In the genomic region with DNA sequence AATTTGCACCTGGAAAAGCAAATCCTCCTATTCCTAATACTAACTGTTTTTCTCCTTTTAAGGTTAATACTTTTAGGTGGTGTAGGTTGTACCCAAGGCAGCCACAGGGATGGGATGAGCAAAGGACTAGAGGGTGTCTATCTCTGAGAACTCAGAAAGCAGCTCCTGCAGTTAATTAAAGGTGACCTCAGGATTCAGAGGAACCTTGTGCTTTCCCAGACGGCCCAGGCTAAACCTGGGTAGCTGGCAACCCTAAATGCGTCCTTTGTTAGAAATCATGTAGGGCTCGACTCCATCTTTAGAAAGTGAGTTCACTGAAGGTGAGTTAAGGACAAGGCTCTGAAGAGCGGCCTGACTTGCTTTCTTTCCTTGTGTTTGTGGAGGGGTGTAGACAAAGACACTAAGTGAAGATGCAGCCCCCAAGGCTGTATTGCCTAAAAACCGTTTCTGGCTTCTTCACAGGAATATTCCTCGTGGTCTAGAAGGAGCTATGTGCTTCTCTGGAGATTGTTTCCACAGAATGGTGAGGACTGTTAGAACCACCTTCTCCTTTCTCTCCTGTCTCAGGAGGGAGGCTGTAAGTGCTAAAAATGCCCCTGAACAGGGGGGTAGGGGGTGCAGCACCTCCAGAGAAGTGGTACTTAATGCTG, we compare ENCODE assay signal across 13 cellular contexts. TPM values are rescaled to one million over a fixed set of nuclear protein-coding genes. Genes with fewer than 3 reads are reported as not detected.
DNase-seq lines count a peak whose midpoint lies in the region; ATAC-seq and TF ChIP-seq lines count a peak whose summit lies in the region.
"Had no signal": no experiment of that assay in that cellular context is flagged by ENCODE, and none has a peak within 500 bp of the region (broad histone marks: within the 10 kb centered on the region; RNA-seq: fewer than 3 reads in every experiment).

No MANE protein-coding gene starts in this region.

- CTCF ChIA-PET in AG04450 (lab: Charles Lee), result interaction anchor here (0.7 to 0.9 kb wide), 2 partner anchors 95 to 281 kb away, joined by 3 to 4 read pairs; no protein-coding TSS in a partner anchor

- ATAC-seq in central memory CD8-positive, alpha-beta T cell (replicated peaks; ENCODE audit: extremely low read depth, poor library complexity, severe bottlenecking), result no peak
- ATAC-seq: activated CD8-positive, alpha-beta T cell treated with anti-CD3 and anti-CD28 coated beads, Interleukin-2, amount 10 ng/mL, durations not matched to agents 7 days and 5 days had no signal

- no peaks in the 10 kb centered on the region; the same call in 1 of the 2 replicates for H3K27me3 Mint-ChIP-seq in HFFc6 (ENCODE audit: insufficient read depth)
- H3K27me3 Mint-ChIP-seq in central memory CD8-positive, alpha-beta T cell, result no peaks in the 10 kb centered on the region
- H3K27me3 Mint-ChIP-seq: stimulated activated naive CD8-positive, alpha-beta T cell treated with anti-CD3 and anti-CD28 coated beads, Interleukin-15, Interleukin-2, amounts not matched to agents 100 ng/mL and 50 ng/mL, for 24 hours had no signal

- H3K27ac Mint-ChIP-seq in HFFc6, result peak overlapping the region; percentile 36; the same call in 1 of the 2 replicates
- peak overlapping the region; percentile 85 for H3K27ac Mint-ChIP-seq in central memory CD8-positive, alpha-beta T cell (ENCODE audit: low read depth)
- H3K27ac Mint-ChIP-seq: activated CD8-positive, alpha-beta T cell treated with anti-CD3 and anti-CD28 coated beads, Interleukin-2, amount 10 ng/mL, durations not matched to agents 7 days and 5 days; activated T-helper 2 cell treated with anti-CD3 and anti-CD28 coated beads, Interferon-gamma antibody, Interleukin-2, Interleukin-4, amounts not matched to agents 10 μg/mL and 5 μg/mL and 100 μg/mL, durations not matched to agents 14 hours and 24 hours and 36 hours; stimulated activated naive CD8-positive, alpha-beta T cell treated with anti-CD3 and anti-CD28 coated beads, Interleukin-15, Interleukin-2, amounts not matched to agents 100 ng/mL and 50 ng/mL, for 24 hours had no signal

- POLR2A ChIA-PET in AG04450 (lab: Yijun Ruan, JAX), result interaction anchor here (0.6 to 0.7 kb wide), 2 partner anchors 146 to 412 kb away, joined by 4 to 13 read pairs; no protein-coding TSS in a partner anchor

- no peak overlapping the region for H3K4me3 ChIP-seq in AG04450 (ENCODE audit: low read depth, low read length)
- H3K4me3 ChIP-seq in neutrophil (ENCODE audit: low read depth in 1 of 2, low read length in 1 of 2), result no peak overlapping the region
- no peak overlapping the region for H3K4me3 ChIP-seq in tibial nerve

- no peak for TF ChIP-seq CTCF in AG04450 (IDR thresholded peaks at IDR 0.05; ENCODE audit: low read depth, low read length)
- no peak for TF ChIP-seq CTCF in HFFc6 (IDR thresholded peaks at IDR 0.05)
- no peak for TF ChIP-seq CTCF in neutrophil (IDR thresholded peaks at IDR 0.05)
- no peak for TF ChIP-seq CTCF in tibial nerve (IDR thresholded peaks at IDR 0.05)

- no peak overlapping the region for H3K4me3 Mint-ChIP-seq in HFFc6
- H3K4me3 Mint-ChIP-seq in central memory CD8-positive, alpha-beta T cell, result no peak overlapping the region
- H3K4me3 Mint-ChIP-seq: activated CD8-positive, alpha-beta T cell treated with anti-CD3 and anti-CD28 coated beads, Interleukin-2, amount 10 ng/mL, durations not matched to agents 7 days and 5 days; stimulated activated naive CD8-positive, alpha-beta T cell treated with anti-CD3 and anti-CD28 coated beads, Interleukin-15, Interleukin-2, amounts not matched to agents 100 ng/mL and 50 ng/mL, for 24 hours had no signal

- H3K27ac ChIP-seq in AG04450 (ENCODE audit: low read depth, low read length), result peak overlapping the region; percentile 24
- peak overlapping the region; percentile 68 for H3K27ac ChIP-seq in neutrophil
- H3K27ac ChIP-seq in tibial nerve, result no peak overlapping the region

- peaks cover 59% of the 10 kb centered on the region for H3K4me1 Mint-ChIP-seq in HFFc6 (ENCODE audit: low read depth)
- H3K4me1 Mint-ChIP-seq in central memory CD8-positive, alpha-beta T cell, result peaks cover 34% of the 10 kb centered on the region

- H3K36me3 ChIP-seq in neutrophil (peaks cover 29% of the 10 kb centered on the region), tibial nerve (peaks cover 0 to 24% (median 0%) of the 10 kb centered on the region in 3 donors)

- no peak for TF ChIP-seq POLR2A in tibial nerve (IDR thresholded peaks at IDR 0.05)

- no peak for TF ChIP-seq EP300 in tibial nerve (IDR thresholded peaks at IDR 0.05)

- peaks cover 58% of the 10 kb centered on the region for H3K36me3 Mint-ChIP-seq in HFFc6 (ENCODE audit: low read depth)
- H3K36me3 Mint-ChIP-seq in central memory CD8-positive, alpha-beta T cell (ENCODE audit: insufficient read depth), result peaks cover 2% of the 10 kb centered on the region

- no peaks in the 10 kb centered on the region for H3K9me3 ChIP-seq in AG04450 (ENCODE audit: control insufficient read depth, insufficient read depth, low read length)
- H3K9me3 ChIP-seq in neutrophil, result no peaks in the 10 kb centered on the region
- no peaks in the 10 kb centered on the region for H3K9me3 ChIP-seq in tibial nerve

- DNase-seq in AG04450 (ENCODE audit: low read depth, low spot score), result no peak
- DNase-seq in HFFc6, result no peak
- DNase-seq in central memory CD8-positive, alpha-beta T cell (ENCODE audit: low spot score in 2 of 2), result no peak
- DNase-seq in SHP77 treated with DMSO at 0.1 percent for 48 hours (lab: John Stamatoyannopoulos, UW), result no peak
- no peak for DNase-seq in NCI-H774 (lab: John Stamatoyannopoulos, UW)
- DNase-seq in foreskin melanocyte, result no peak
- no peak for DNase-seq in tibial nerve (ENCODE audit: low spot score in 2 of 2)
- DNase-seq: activated CD8-positive, alpha-beta T cell treated with anti-CD3 and anti-CD28 coated beads, Interleukin-2, amount 10 ng/mL, durations not matched to agents 7 days and 5 days; amygdala; NCI-H1694 treated with DMSO at 0.1 percent for 48 hours had no signal

- no peaks in the 10 kb centered on the region for H3K9me3 Mint-ChIP-seq in HFFc6
- no peaks in the 10 kb centered on the region for H3K9me3 Mint-ChIP-seq in central memory CD8-positive, alpha-beta T cell
- H3K9me3 Mint-ChIP-seq: activated T-helper 2 cell treated with anti-CD3 and anti-CD28 coated beads, Interferon-gamma antibody, Interleukin-2, Interleukin-4, amounts not matched to agents 10 μg/mL and 5 μg/mL and 100 μg/mL, durations not matched to agents 14 hours and 24 hours and 36 hours; stimulated activated naive CD8-positive, alpha-beta T cell treated with anti-CD3 and anti-CD28 coated beads, Interleukin-15, Interleukin-2, amounts not matched to agents 100 ng/mL and 50 ng/mL, for 24 hours had no signal

- H3K4me1 ChIP-seq in neutrophil (ENCODE audit: control insufficient read depth in 1 of 2, insufficient read depth in 1 of 2, low read depth in 1 of 2, low read length in 1 of 2), result peaks cover 29 to 36% of the 10 kb centered on the region in 2 experiments
- peaks cover 0 to 64% (median 24%) of the 10 kb centered on the region in 4 donors for H3K4me1 ChIP-seq in tibial nerve

- 55 to 63% methylated on average over 6 of the region's 6 CpGs for whole genome bisulfite sequencing in tibial nerve, 2 donors

- H3K27me3 ChIP-seq in AG04450 (ENCODE audit: control insufficient read depth, insufficient read depth, low read length), result no peaks in the 10 kb centered on the region
- H3K27me3 ChIP-seq in neutrophil, result no peaks in the 10 kb centered on the region
- H3K27me3 ChIP-seq in tibial nerve, result no peaks in the 10 kb centered on the region

RNA-seq across cellular contexts. Expression of gene FNDC3B, which starts 14.9 kb away (rescaled TPM):
- 39.5 and 59.0 TPM in 2 replicates for polyA plus RNA-seq in AG04450 (2011; rRNA removed)
- 152 and 170 TPM in 2 replicates for polyA minus RNA-seq in AG04450 (2011; rRNA and poly(A)+ RNA removed)
- 100 to 1,000 TPM; 133 to 192 (median 155) TPM for total RNA-seq in HFFc6 (2021; fragmentation: NEBNext Ultra II Directional; extraction: Animal tissue kit (Norgen Biotek cat#: 25700))
- 100 to 1,000 TPM in 2 of 4 donors, 10 to 100 TPM in 2; 87.5 to 106 (median 95.7) TPM for total RNA-seq in tibial nerve

Comparison
In these comparisons a context has a peak if more than half of its experiments do, and no peak if none do; other contexts are left out.
1. H3K27ac ChIP-seq: peak in AG04450 (single experiment) and neutrophil (single experiment); none in tibial nerve (0 of 4).